In the genomic region with DNA sequence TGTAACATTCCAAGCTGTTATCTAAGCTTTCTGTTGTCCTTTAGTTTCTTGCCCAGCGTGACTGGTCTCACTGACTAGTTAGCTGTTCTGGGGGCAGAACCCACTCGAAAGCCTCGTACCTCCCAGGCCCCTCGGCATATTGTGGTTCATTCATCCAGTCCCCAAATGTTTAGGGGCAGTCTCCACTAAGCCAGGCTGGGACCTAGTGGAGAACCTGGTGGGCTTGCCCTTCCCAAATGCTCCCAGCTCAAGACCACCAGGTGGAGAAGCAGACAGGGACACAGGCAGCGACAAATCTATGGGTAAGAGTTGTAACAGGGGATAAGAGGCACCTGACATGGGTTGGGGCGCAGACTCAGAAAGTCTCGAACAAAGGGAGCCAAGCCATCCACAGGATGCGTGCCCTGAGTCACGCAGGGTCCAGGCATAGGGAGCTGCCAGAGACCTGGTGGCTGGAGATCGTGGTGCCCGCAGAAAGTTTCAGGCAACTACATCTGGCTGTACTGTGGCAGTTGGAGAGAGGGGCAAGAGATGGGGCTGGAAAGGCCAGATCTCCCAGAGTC, we compare ENCODE assay signal across 7 cellular contexts. TPM values are rescaled to one million over a fixed set of nuclear protein-coding genes. Genes with fewer than 3 reads are reported as not detected.
DNase-seq lines count a peak whose midpoint lies in the region.

No MANE protein-coding gene starts in this region.

- peak overlapping the region; percentile 90 for H3K27ac ChIP-seq in stomach smooth muscle (ENCODE audit: low read length)

- H3K36me3 Mint-ChIP-seq in IgD-negative memory B cell (peaks cover 4% of the 10 kb centered on the region), immature natural killer cell (no peaks in the 10 kb centered on the region)
- peaks cover 2% of the 10 kb centered on the region for H3K36me3 Mint-ChIP-seq in activated naive CD4-positive, alpha-beta T cell treated with anti-CD3 and anti-CD28 coated beads, Interleukin-2, amount 50 U/mL, for 24 hours

- no peaks in the 10 kb centered on the region for H3K36me3 ChIP-seq in stomach smooth muscle (ENCODE audit: control insufficient read depth in 2 of 2, insufficient read depth in 2 of 2, low read length in 2 of 2)

- H3K4me3 Mint-ChIP-seq in IgD-negative memory B cell: peak overlapping the region; percentile 89 to 98 (median 96)
- H3K4me3 Mint-ChIP-seq in activated naive CD4-positive, alpha-beta T cell treated with anti-CD3 and anti-CD28 coated beads, Interleukin-2, amount 50 U/mL, for 24 hours: peak overlapping the region; percentile 84
- H3K4me3 Mint-ChIP-seq in immature natural killer cell: peak overlapping the region; percentile 86 to 94 (median 91)

- H3K4me1 Mint-ChIP-seq in IgD-negative memory B cell: peaks cover 26 to 44% (median 41%) of the 10 kb centered on the region in 3 donors
- peaks cover 43% of the 10 kb centered on the region for H3K4me1 Mint-ChIP-seq in activated naive CD4-positive, alpha-beta T cell treated with anti-CD3 and anti-CD28 coated beads, Interleukin-2, amount 50 U/mL, for 24 hours
- H3K4me1 Mint-ChIP-seq in immature natural killer cell: peaks cover 27 to 30% of the 10 kb centered on the region in 2 donors

- H3K9me3 ChIP-seq in stomach smooth muscle (ENCODE audit: control insufficient read depth in 2 of 2, low read length in 2 of 2): no peaks in the 10 kb centered on the region

- H3K4me1 ChIP-seq in stomach smooth muscle (ENCODE audit: control insufficient read depth, insufficient read depth, low read length): peaks cover 40% of the 10 kb centered on the region

- no peaks in the 10 kb centered on the region for H3K27me3 ChIP-seq in stomach smooth muscle (ENCODE audit: control insufficient read depth in 1 of 2, insufficient read depth in 2 of 2, low read length in 2 of 2)

- H3K4me3 ChIP-seq in stomach smooth muscle (ENCODE audit: low read length in 2 of 2): peak overlapping the region; percentile 58 to 75

- H3K27ac Mint-ChIP-seq in IgD-negative memory B cell (peak overlapping the region; percentile 94 to 100 (median 97)), immature natural killer cell (peak overlapping the region; percentile 76 to 94 (median 90))
- peak overlapping the region; percentile 98 for H3K27ac Mint-ChIP-seq in activated naive CD4-positive, alpha-beta T cell treated with anti-CD3 and anti-CD28 coated beads, Interleukin-2, amount 50 U/mL, for 24 hours

- H3K9me3 Mint-ChIP-seq in IgD-negative memory B cell (no peaks in the 10 kb centered on the region), immature natural killer cell (no peaks in the 10 kb centered on the region)
- no peaks in the 10 kb centered on the region for H3K9me3 Mint-ChIP-seq in activated naive CD4-positive, alpha-beta T cell treated with anti-CD3 and anti-CD28 coated beads, Interleukin-2, amount 50 U/mL, for 24 hours

- no peak for DNase-seq in immature natural killer cell
- DNase-seq in NOMO-1 treated with dmso at 0.1 percent for 144 hours (lab: John Stamatoyannopoulos, UW; ENCODE audit: unreplicated experiment): no peak
- DNase-seq in NCI-H1048 (lab: John Stamatoyannopoulos, UW): no peak
- no peak for DNase-seq in NCI-H1417 (lab: John Stamatoyannopoulos, UW)

- H3K9ac ChIP-seq in stomach smooth muscle (ENCODE audit: low read length in 2 of 2): peak overlapping the region; percentile 68 to 88

- H3K27me3 Mint-ChIP-seq in IgD-negative memory B cell: no peaks in the 10 kb centered on the region
- no peaks in the 10 kb centered on the region for H3K27me3 Mint-ChIP-seq in activated naive CD4-positive, alpha-beta T cell treated with anti-CD3 and anti-CD28 coated beads, Interleukin-2, amount 50 U/mL, for 24 hours
- peaks cover 1 to 5% (median 2%) of the 10 kb centered on the region in 3 donors for H3K27me3 Mint-ChIP-seq in immature natural killer cell (ENCODE audit: low read depth in 3 of 3)

RNA-seq across cellular contexts. Expression of a gene that starts 0.9 kb away (rescaled TPM):
- polyA plus RNA-seq in IgD-negative memory B cell (90.5 TPM), immature natural killer cell (10 to 100 TPM in 2 of 3 donors, 1 to 10 TPM in 1; 7.6 to 19.6 (median 14.7) TPM)

RNA-seq across cellular contexts. Expression of a gene that starts 44.0 kb away (rescaled TPM):
- polyA plus RNA-seq in IgD-negative memory B cell (44.9 TPM), immature natural killer cell (10 to 100 TPM; 48.0 to 79.7 (median 59.8) TPM)

RNA-seq across cellular contexts. Expression of a gene that starts 51.1 kb away (rescaled TPM):
- polyA plus RNA-seq in IgD-negative memory B cell (1.1 TPM), immature natural killer cell (under 1 TPM in 2 of 3 donors, not detected in 1; 0.14 to 0.18 TPM)
